ENCODE assay signal across 8 cellular contexts in the genomic region with DNA sequence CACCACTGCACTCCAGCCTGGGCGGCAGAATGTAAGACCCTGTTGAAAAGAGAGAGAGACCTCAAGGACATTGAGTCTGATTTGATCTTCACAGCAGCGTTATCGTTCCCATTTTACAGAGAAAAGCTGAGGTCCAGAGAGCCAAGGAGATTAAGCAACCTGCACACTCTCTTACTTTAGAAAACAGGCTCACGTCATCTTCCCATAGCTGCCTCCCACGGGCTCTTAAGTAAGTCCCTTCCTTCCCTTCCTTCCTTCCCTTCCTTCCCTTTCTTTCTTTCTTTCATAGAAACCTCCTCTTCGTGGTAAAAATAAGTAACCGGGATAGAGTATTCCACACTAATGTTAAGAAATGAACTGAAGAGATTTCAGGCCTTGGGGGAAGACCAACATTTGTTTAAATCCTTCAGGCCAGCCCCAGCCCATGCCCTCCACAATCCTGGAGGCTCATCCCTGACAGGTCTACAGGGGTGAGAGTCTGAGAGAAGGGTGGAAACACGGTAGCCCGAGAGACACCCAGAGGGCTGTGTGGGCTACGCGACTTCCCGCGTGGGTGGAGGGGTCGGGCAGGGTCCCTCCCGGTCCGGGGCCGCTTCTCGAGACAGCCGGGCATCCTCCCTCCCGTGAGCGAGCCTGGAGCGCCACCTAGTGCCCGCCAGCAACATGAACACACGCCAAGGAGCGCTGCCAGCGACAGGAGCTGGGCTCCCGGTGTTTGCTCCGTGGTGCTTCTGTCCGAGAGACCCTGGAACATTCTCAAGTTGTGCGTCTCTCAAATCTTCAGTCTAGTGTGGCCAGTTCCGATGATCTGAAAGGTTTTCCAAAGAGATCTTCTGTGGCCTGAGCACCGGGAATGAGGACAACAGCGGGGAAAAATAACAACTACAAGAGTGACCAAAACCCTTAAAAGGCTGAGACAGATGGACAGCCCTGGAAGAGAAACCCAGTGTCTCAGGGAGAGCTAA.
A peak's percentile ranks its signal among the peaks of the same experiment; 100 is the strongest.
DNase-seq lines count a peak whose midpoint lies in the region; ATAC-seq and TF ChIP-seq lines count a peak whose summit lies in the region.

No MANE protein-coding gene starts in this region.

- peak; percentile 89 for ATAC-seq in HG02623 (IDR thresholded peaks at IDR 0.05; ENCODE audit: unreplicated experiment)

- H3K27ac ChIP-seq in WERI-Rb-1: no peak overlapping the region
- peak overlapping the region; percentile 63 to 69 for H3K27ac ChIP-seq in breast epithelium

- TF ChIP-seq CTCF in WERI-Rb-1 (IDR thresholded peaks at IDR 0.05; ENCODE audit: low read depth, low read length): peak; percentile 93
- TF ChIP-seq CTCF in breast epithelium (IDR thresholded peaks at IDR 0.05): peak; percentile 62 to 95 (median 88)

- H3K9me3 ChIP-seq in WERI-Rb-1 (ENCODE audit: severe bottlenecking) (no peaks in the 10 kb centered on the region), breast epithelium (no peaks in the 10 kb centered on the region)

- intact Hi-C loops in breast epithelium (cut with DNase I; ENCODE audit: low total_unique reads): loop anchor here (5.0 kb wide), 1 partner anchor 148 kb away; no protein-coding TSS in a partner anchor

- H3K36me3 ChIP-seq in WERI-Rb-1 (no peaks in the 10 kb centered on the region), breast epithelium (no peaks in the 10 kb centered on the region)

- no peak for TF ChIP-seq POLR2A in breast epithelium (IDR thresholded peaks at IDR 0.05)

- H3K4me3 ChIP-seq in WERI-Rb-1 (ENCODE audit: low read depth, low read length): peak overlapping the region; percentile 28
- peak overlapping the region in 2 of 3 donors; percentile 26 to 49 for H3K4me3 ChIP-seq in breast epithelium

- DNase-seq in NCI-H1436 (lab: John Stamatoyannopoulos, UW) (peak; percentile 56), NCI-H1436 treated with DMSO at 0.1 percent for 48 hours (lab: John Stamatoyannopoulos, UW) (no peak), NCI-H1105 (lab: John Stamatoyannopoulos, UW) (peak; percentile 61), WERI-Rb-1 (peak; percentile 80), breast epithelium (ENCODE audit: low spot score in 2 of 2) (peak; percentile 65 to 67), iris pigment epithelial cell (ENCODE audit: low read depth) (peak; percentile 66)
- DNase-seq in stimulated activated CD4-positive, alpha-beta T cell treated with anti-CD3 and anti-CD28 coated beads, Interleukin-12 subunit alpha, Interleukin-12 subunit beta, amount 100 ng/mL, for 48 hours (ENCODE audit: low read depth in 2 of 3, low spot score in 1 of 3): peak; percentile 47 to 74 (median 64)

- no peaks in the 10 kb centered on the region for H3K4me1 ChIP-seq in breast epithelium

- H3K27me3 ChIP-seq in WERI-Rb-1 (ENCODE audit: insufficient read depth, low read depth, severe bottlenecking): peaks cover 3% of the 10 kb centered on the region
- no peaks in the 10 kb centered on the region for H3K27me3 ChIP-seq in breast epithelium
